In the genomic region with DNA sequence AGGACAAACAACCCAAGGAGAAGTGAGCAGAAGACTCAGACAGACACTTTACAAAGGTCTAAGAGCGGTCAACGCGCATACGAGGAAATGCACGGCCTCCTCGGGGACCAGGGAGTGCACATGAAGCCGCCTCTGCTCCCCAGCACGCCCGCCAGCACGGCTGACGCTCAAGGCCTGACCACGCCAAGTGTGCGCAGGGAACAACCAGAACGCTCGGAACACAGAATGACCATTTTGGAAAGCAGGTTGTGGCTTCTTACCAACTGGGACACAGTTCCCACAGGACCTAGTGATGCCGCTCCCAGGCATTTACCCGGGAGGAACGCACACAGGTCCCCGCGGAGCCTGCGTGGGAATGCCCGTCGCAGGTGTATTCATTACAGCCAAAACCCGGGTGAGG, we compare ENCODE assay signal across 1 cellular context.
TF ChIP-seq lines count a peak whose summit lies in the region.

No MANE protein-coding gene starts in this region.

TF ChIP-seq in H1, 55 proteins besides CTCF, POLR2A, EP300 and RAD21 (continued from another document):
- no peak for TF ChIP-seq SIRT6 (IDR thresholded peaks at IDR 0.05; ENCODE audit: low read length)
- TF ChIP-seq SP1 (IDR thresholded peaks at IDR 0.05; ENCODE audit: low read depth, low read length) = no peak
- TF ChIP-seq, protein P1, sequence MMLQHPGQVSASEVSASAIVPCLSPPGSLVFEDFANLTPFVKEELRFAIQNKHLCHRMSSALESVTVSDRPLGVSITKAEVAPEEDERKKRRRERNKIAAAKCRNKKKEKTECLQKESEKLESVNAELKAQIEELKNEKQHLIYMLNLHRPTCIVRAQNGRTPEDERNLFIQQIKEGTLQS (IDR thresholded peaks at IDR 0.05; ENCODE audit: insufficient read depth, low read depth, low read length) = no peak
- TF ChIP-seq BACH1 (IDR thresholded peaks at IDR 0.05; ENCODE audit: low read length) = no peak
- no peak for TF ChIP-seq CHD2 (IDR thresholded peaks at IDR 0.05; ENCODE audit: low read length)
- no peak for TF ChIP-seq RXRA (IDR thresholded peaks at IDR 0.05; ENCODE audit: insufficient read depth, low read depth, low read length)
- no peak for TF ChIP-seq SRF (IDR thresholded peaks at IDR 0.05; ENCODE audit: low read depth, low read length)
- no peak for TF ChIP-seq HDAC2 (IDR thresholded peaks at IDR 0.05; ENCODE audit: borderline replicate concordance in 1 of 2, low read depth in 2 of 2, low read length in 2 of 2)
- TF ChIP-seq GTF2F1 (IDR thresholded peaks at IDR 0.05; ENCODE audit: borderline replicate concordance, low read depth, low read length) = no peak
- TF ChIP-seq TAF1 (IDR thresholded peaks at IDR 0.05; ENCODE audit: low read depth, low read length) = no peak
- TF ChIP-seq, protein P2, sequence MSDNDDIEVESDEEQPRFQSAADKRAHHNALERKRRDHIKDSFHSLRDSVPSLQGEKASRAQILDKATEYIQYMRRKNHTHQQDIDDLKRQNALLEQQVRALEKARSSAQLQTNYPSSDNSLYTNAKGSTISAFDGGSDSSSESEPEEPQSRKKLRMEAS (IDR thresholded peaks at IDR 0.05) = no peak
- TF ChIP-seq, protein P3, sequence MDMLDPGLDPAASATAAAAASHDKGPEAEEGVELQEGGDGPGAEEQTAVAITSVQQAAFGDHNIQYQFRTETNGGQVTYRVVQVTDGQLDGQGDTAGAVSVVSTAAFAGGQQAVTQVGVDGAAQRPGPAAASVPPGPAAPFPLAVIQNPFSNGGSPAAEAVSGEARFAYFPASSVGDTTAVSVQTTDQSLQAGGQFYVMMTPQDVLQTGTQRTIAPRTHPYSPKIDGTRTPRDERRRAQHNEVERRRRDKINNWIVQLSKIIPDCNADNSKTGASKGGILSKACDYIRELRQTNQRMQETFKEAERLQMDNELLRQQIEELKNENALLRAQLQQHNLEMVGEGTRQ (IDR thresholded peaks at IDR 0.05; ENCODE audit: low read length) = no peak
- no peak for TF ChIP-seq SP4 (IDR thresholded peaks at IDR 0.05; ENCODE audit: low read length)
- TF ChIP-seq MAFK (IDR thresholded peaks at IDR 0.05; ENCODE audit: low read depth, low read length) = no peak
- no peak for TF ChIP-seq CTBP2 (IDR thresholded peaks at IDR 0.05; ENCODE audit: borderline replicate concordance, insufficient read depth, insufficient read length, low read length)
- no peak for TF ChIP-seq EGR1 (IDR thresholded peaks at IDR 0.05; ENCODE audit: borderline replicate concordance, low read depth, low read length)
- TF ChIP-seq HDAC6 (IDR thresholded peaks at IDR 0.05; ENCODE audit: low read depth, low read length) = no peak
- TF ChIP-seq CBX8 (IDR thresholded peaks at IDR 0.05; ENCODE audit: borderline replicate concordance, low read depth, low read length) = no peak
- TF ChIP-seq KDM5A (IDR thresholded peaks at IDR 0.05; ENCODE audit: low read length) = no peak
TF ChIP-seq in H1: peak in this region for 0.
